ENCODE assay signal across 29 cellular contexts in genomic region chr10:122450336-122450990, GRCh38. TPM values are rescaled to one million over a fixed set of nuclear protein-coding genes. Genes with fewer than 3 reads are reported as not detected.
"Had no signal": no experiment of that assay in that cellular context is flagged by ENCODE, and none has a peak within 500 bp of the region (broad histone marks: within the 10 kb centered on the region; RNA-seq: fewer than 3 reads in every experiment).

No MANE protein-coding gene starts in this region.

- H3K27ac ChIP-seq: gastroesophageal sphincter, neutrophil, ovary, prostate gland, transverse colon, uterus had no signal

- ATAC-seq: activated CD4-positive, alpha-beta T cell treated with anti-CD3 and anti-CD28 coated beads for 36 hours; activated T-cell treated with anti-CD3 and anti-CD28 coated beads, Interleukin-2, amount 50 U/mL, for 4 hours; gastroesophageal sphincter; natural killer cell treated with Interleukin-12 subunit alpha and Interleukin-12 subunit beta and Interleukin-15 and Interleukin-18, amount 100 ng/mL, for 72 hours; stimulated activated memory B cell treated with anti-CD40 and anti-IgM and Interleukin-4, amounts not matched to agents 10 μg/mL and 1 μg/mL and 100 μg/mL, for 72 hours had no signal

- FAIRE-seq: keratinocyte, small intestine had no signal

- DNase-seq: activated B cell treated with CpG ODN at 0.5 μM for 24 hours; activated CD4-positive, alpha-beta T cell treated with anti-CD3 and anti-CD28 coated beads for 36 hours; activated CD4-positive, alpha-beta T cell treated with anti-CD3 and anti-CD28 coated beads, Interleukin-2, amount 50 U/mL, for 4 hours; activated CD8-positive, alpha-beta memory T cell treated with anti-CD3 and anti-CD28 coated beads, Interleukin-2, amount 50 U/mL, for 48 hours; activated naive CD4-positive, alpha-beta T cell; activated naive CD8-positive, alpha-beta T cell treated with anti-CD3 and anti-CD28 coated beads, Interleukin-2, amount 10 ng/mL, durations not matched to agents 7 days and 5 days; activated T-cell treated with anti-CD3 and anti-CD28 coated beads, Interleukin-2, amount 50 U/mL, for 4 hours; amygdala; effector CD8-positive, alpha-beta T cell; esophagus squamous epithelium; ovary; right cardiac atrium; small intestine; T1000; transverse colon; uterus had no signal

- H3K36me3 Mint-ChIP-seq: activated naive CD8-positive, alpha-beta T cell treated with anti-CD3 and anti-CD28 coated beads, Interleukin-2, amount 10 ng/mL, durations not matched to agents 7 days and 5 days; brain; natural killer cell treated with Interleukin-12 subunit alpha and Interleukin-12 subunit beta and Interleukin-15 and Interleukin-18, amount 100 ng/mL, for 72 hours; stimulated activated memory B cell treated with anti-CD40 and anti-IgM and Interleukin-4, amounts not matched to agents 10 μg/mL and 1 μg/mL and 100 μg/mL, for 72 hours had no signal

- H3K4me3 ChIP-seq: esophagus squamous epithelium, gastroesophageal sphincter, lung, ovary, prostate gland, transverse colon, uterus had no signal

- H3K27me3 ChIP-seq: esophagus squamous epithelium, gastroesophageal sphincter, ovary, transverse colon, uterus had no signal

- H3K4me1 ChIP-seq: prostate gland, transverse colon, uterus had no signal

- H3K9me3 Mint-ChIP-seq: activated B cell treated with CpG ODN at 0.5 μM for 24 hours; activated naive CD8-positive, alpha-beta T cell treated with anti-CD3 and anti-CD28 coated beads, Interleukin-2, amount 10 ng/mL, durations not matched to agents 7 days and 5 days; activated T-cell treated with anti-CD3 and anti-CD28 coated beads, Interleukin-2, amount 50 U/mL, for 4 hours; activated T-helper 2 cell treated with anti-CD3 and anti-CD28 coated beads, Interferon-gamma antibody, Interleukin-2, Interleukin-4, amounts not matched to agents 10 μg/mL and 5 μg/mL and 100 μg/mL, durations not matched to agents 14 hours and 24 hours and 36 hours; dendritic cell treated with granulocyte-macrophage colony-stimulating factor and Interleukin-4, amounts not matched to agents 40 ng/mL and 50 ng/mL, for 4 days; natural killer cell treated with Interleukin-12 subunit alpha and Interleukin-12 subunit beta and Interleukin-15 and Interleukin-18, amount 100 ng/mL, for 72 hours; stimulated activated memory B cell treated with anti-CD40 and anti-IgM and Interleukin-4, amounts not matched to agents 10 μg/mL and 1 μg/mL and 100 μg/mL, for 72 hours; T-helper 1 cell treated with Interleukin-12 subunit alpha and Interleukin-12 subunit beta and Interleukin-4 antibody, amounts not matched to agents 30 μg/mL and 1 μg/mL, for 36 hours had no signal

- H3K27ac Mint-ChIP-seq: activated B cell treated with CpG ODN at 0.5 μM for 24 hours; activated CD4-positive, alpha-beta T cell treated with anti-CD3 and anti-CD28 coated beads for 36 hours; activated naive CD8-positive, alpha-beta T cell treated with anti-CD3 and anti-CD28 coated beads, Interleukin-2, amount 10 ng/mL, durations not matched to agents 7 days and 5 days; activated T-helper 2 cell treated with anti-CD3 and anti-CD28 coated beads, Interferon-gamma antibody, Interleukin-2, Interleukin-4, amounts not matched to agents 10 μg/mL and 5 μg/mL and 100 μg/mL, durations not matched to agents 14 hours and 24 hours and 36 hours; dendritic cell treated with granulocyte-macrophage colony-stimulating factor and Interleukin-4, amounts not matched to agents 40 ng/mL and 50 ng/mL, for 4 days; natural killer cell treated with Interleukin-12 subunit alpha and Interleukin-12 subunit beta and Interleukin-15 and Interleukin-18, amount 100 ng/mL, for 72 hours; stimulated activated memory B cell treated with anti-CD40 and anti-IgM and Interleukin-4, amounts not matched to agents 10 μg/mL and 1 μg/mL and 100 μg/mL, for 72 hours; T-helper 1 cell treated with Interleukin-12 subunit alpha and Interleukin-12 subunit beta and Interleukin-4 antibody, amounts not matched to agents 30 μg/mL and 1 μg/mL, for 36 hours had no signal

- H3K4me3 Mint-ChIP-seq: activated B cell treated with CpG ODN at 0.5 μM for 24 hours; activated CD4-positive, alpha-beta T cell treated with anti-CD3 and anti-CD28 coated beads for 36 hours; activated naive CD8-positive, alpha-beta T cell treated with anti-CD3 and anti-CD28 coated beads, Interleukin-2, amount 10 ng/mL, durations not matched to agents 7 days and 5 days; activated T-cell treated with anti-CD3 and anti-CD28 coated beads, Interleukin-2, amount 50 U/mL, for 4 hours; brain; dendritic cell treated with granulocyte-macrophage colony-stimulating factor and Interleukin-4, amounts not matched to agents 40 ng/mL and 50 ng/mL, for 4 days; natural killer cell treated with Interleukin-12 subunit alpha and Interleukin-12 subunit beta and Interleukin-15 and Interleukin-18, amount 100 ng/mL, for 72 hours; stimulated activated memory B cell treated with anti-CD40 and anti-IgM and Interleukin-4, amounts not matched to agents 10 μg/mL and 1 μg/mL and 100 μg/mL, for 72 hours; T-helper 1 cell treated with Interleukin-12 subunit alpha and Interleukin-12 subunit beta and Interleukin-4 antibody, amounts not matched to agents 30 μg/mL and 1 μg/mL, for 36 hours had no signal

- H3K36me3 ChIP-seq: esophagus squamous epithelium, gastroesophageal sphincter, neutrophil, ovary, prostate gland, transverse colon, uterus had no signal

- H3K9me3 ChIP-seq: esophagus squamous epithelium, gastroesophageal sphincter, neutrophil, ovary, prostate gland, transverse colon, uterus had no signal

- H3K4me1 Mint-ChIP-seq: activated B cell treated with CpG ODN at 0.5 μM for 24 hours; activated CD4-positive, alpha-beta T cell treated with anti-CD3 and anti-CD28 coated beads for 36 hours; stimulated activated memory B cell treated with anti-CD40 and anti-IgM and Interleukin-4, amounts not matched to agents 10 μg/mL and 1 μg/mL and 100 μg/mL, for 72 hours had no signal

RNA-seq across cellular contexts. Expression of gene ARMS2, which starts 4.0 kb away (rescaled TPM):
- total RNA-seq: activated B cell treated with CpG ODN at 0.5 μM for 24 hours; activated CD4-positive, alpha-beta T cell treated with anti-CD3 and anti-CD28 coated beads for 36 hours; activated CD8-positive, alpha-beta memory T cell treated with anti-CD3 and anti-CD28 coated beads for 36 hours; activated naive CD8-positive, alpha-beta T cell treated with anti-CD3 and anti-CD28 coated beads, Interleukin-2, amount 10 ng/mL, durations not matched to agents 7 days and 5 days; activated T-cell treated with anti-CD3 and anti-CD28 coated beads, Interleukin-2, amount 50 U/mL, for 4 hours; activated T-helper 2 cell treated with anti-CD3 and anti-CD28 coated beads, Interferon-gamma antibody, Interleukin-2, Interleukin-4, amounts not matched to agents 10 μg/mL and 5 μg/mL and 100 μg/mL, durations not matched to agents 14 hours and 24 hours and 36 hours; esophagus squamous epithelium; gastroesophageal sphincter; lung; natural killer cell treated with Interleukin-12 subunit alpha and Interleukin-12 subunit beta and Interleukin-15 and Interleukin-18, amount 100 ng/mL, for 72 hours; ovary; right cardiac atrium; temporal lobe; transverse colon; uterus had no signal
- polyA plus RNA-seq: lung, ovary, right cardiac atrium, small intestine had no signal

RNA-seq across cellular contexts. Expression of gene HTRA1, which starts 10.9 kb away (rescaled TPM):
- total RNA-seq: activated B cell treated with CpG ODN at 0.5 μM for 24 hours; activated CD4-positive, alpha-beta T cell treated with anti-CD3 and anti-CD28 coated beads for 36 hours; activated CD8-positive, alpha-beta memory T cell treated with anti-CD3 and anti-CD28 coated beads for 36 hours; activated T-helper 2 cell treated with anti-CD3 and anti-CD28 coated beads, Interferon-gamma antibody, Interleukin-2, Interleukin-4, amounts not matched to agents 10 μg/mL and 5 μg/mL and 100 μg/mL, durations not matched to agents 14 hours and 24 hours and 36 hours; natural killer cell treated with Interleukin-12 subunit alpha and Interleukin-12 subunit beta and Interleukin-15 and Interleukin-18, amount 100 ng/mL, for 72 hours had no signal
